In the genomic region with DNA sequence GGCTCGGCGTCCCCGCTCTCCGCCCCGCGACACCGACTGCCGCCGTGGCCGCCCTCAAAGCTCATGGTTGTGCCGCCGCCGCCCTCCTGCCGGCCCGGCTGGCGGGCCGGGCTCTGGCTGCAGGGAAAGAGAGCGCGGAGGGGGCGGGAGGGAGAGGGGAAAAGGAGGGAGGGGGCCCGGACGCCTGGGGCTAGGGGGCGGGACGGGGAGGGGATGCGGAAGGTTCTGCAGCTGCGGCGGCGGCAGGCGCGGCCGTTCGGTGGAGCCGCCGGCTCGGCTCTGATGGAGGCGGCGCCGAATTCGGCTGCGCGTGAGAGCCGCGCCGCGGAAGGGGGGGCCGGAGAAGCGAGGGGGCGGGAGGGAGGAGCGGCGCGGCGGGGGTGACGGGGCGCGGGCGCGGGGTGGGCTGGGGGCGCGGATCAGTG, we compare ENCODE assay signal across 13 cellular contexts. TPM values are rescaled to one million over a fixed set of nuclear protein-coding genes. Genes with fewer than 3 reads are reported as not detected.
A peak's percentile ranks its signal among the peaks of the same experiment; 100 is the strongest.
DNase-seq lines count a peak whose midpoint lies in the region; ATAC-seq and TF ChIP-seq lines count a peak whose summit lies in the region.
"Had no signal": no experiment of that assay in that cellular context is flagged by ENCODE, and none has a peak within 500 bp of the region (broad histone marks: within the 10 kb centered on the region; RNA-seq: fewer than 3 reads in every experiment).

A gene with protein sequence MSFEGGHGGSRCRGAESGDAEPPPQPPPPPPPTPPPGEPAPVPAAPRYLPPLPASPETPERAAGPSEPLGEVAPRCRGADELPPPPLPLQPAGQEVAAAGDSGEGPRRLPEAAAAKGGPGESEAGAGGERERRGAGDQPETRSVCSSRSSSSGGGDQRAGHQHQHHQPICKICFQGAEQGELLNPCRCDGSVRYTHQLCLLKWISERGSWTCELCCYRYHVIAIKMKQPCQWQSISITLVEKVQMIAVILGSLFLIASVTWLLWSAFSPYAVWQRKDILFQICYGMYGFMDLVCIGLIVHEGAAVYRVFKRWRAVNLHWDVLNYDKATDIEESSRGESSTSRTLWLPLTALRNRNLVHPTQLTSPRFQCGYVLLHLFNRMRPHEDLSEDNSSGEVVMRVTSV (minus strand): TSS at position 281 of the 425 bp plus-strand sequence. CDS start 216 bp downstream, at position 65.

- no peak for DNase-seq in T-helper 1 cell
- peak; percentile 20 for DNase-seq in NCI-H524 treated with DMSO at 0.1 percent for 48 hours (lab: John Stamatoyannopoulos, UW)
- no peak for DNase-seq in left ventricle myocardium inferior
- no peak for DNase-seq in retinal pigment epithelial cell (ENCODE audit: low read depth)
- DNase-seq in NCI-H446 treated with DMSO at 0.1 percent for 48 hours (lab: John Stamatoyannopoulos, UW) = no peak
- DNase-seq: effector memory CD8-positive, alpha-beta T cell had no signal

- H3K4me3 ChIP-seq in left ventricle myocardium inferior (peak within 1 kb of the TSS; percentile 67), retinal pigment epithelial cell (ENCODE audit: low read length) (peak within 1 kb of the TSS; percentile 30)

- no peak within 1 kb of the TSS for H3K27ac ChIP-seq in left ventricle myocardium inferior (replicated peaks)
- H3K27ac ChIP-seq: RWPE1 had no signal

- H3K4me1 Mint-ChIP-seq in T-helper 1 cell treated with Interleukin-12 subunit alpha and Interleukin-12 subunit beta and Interleukin-4 antibody, amounts not matched to agents 30 μg/mL and 1 μg/mL, for 36 hours (ENCODE audit: low read depth) = peaks cover 4% of the 10 kb centered on the region

- intact Hi-C loops in left ventricle myocardium inferior (cut with micrococcal nuclease) = no loop called here

- H3K27me3 Mint-ChIP-seq in T-helper 1 cell treated with Interleukin-12 subunit alpha and Interleukin-12 subunit beta and Interleukin-4 antibody, amounts not matched to agents 30 μg/mL and 1 μg/mL, for 36 hours (ENCODE audit: low read depth) = peaks cover 32% of the 10 kb centered on the region

- H3K36me3 Mint-ChIP-seq in T-helper 1 cell treated with Interleukin-12 subunit alpha and Interleukin-12 subunit beta and Interleukin-4 antibody, amounts not matched to agents 30 μg/mL and 1 μg/mL, for 36 hours (ENCODE audit: low read depth) = peaks cover 3% of the 10 kb centered on the region

- no peak within 1 kb of the TSS for H3K4me3 Mint-ChIP-seq in T-helper 1 cell treated with Interleukin-12 subunit alpha and Interleukin-12 subunit beta and Interleukin-4 antibody, amounts not matched to agents 30 μg/mL and 1 μg/mL, for 36 hours
- H3K4me3 Mint-ChIP-seq: effector memory CD8-positive, alpha-beta T cell had no signal

- no peak for TF ChIP-seq CTCF in left ventricle myocardium inferior (IDR thresholded peaks at IDR 0.05; ENCODE audit: borderline replicate concordance)
- no peak for TF ChIP-seq CTCF in retinal pigment epithelial cell (conservative IDR thresholded peaks at IDR 0.05; ENCODE audit: low read depth, low read length)

- H3K27me3 ChIP-seq in left ventricle myocardium inferior (ENCODE audit: low read depth) = peaks cover 68% of the 10 kb centered on the region

- ATAC-seq in HG02759 (IDR thresholded peaks at IDR 0.05; ENCODE audit: unreplicated experiment) (no peak), GM21423 (IDR thresholded peaks at IDR 0.05; ENCODE audit: unreplicated experiment) (no peak)
- ATAC-seq: effector memory CD8-positive, alpha-beta T cell had no signal

- H3K9me3 ChIP-seq in left ventricle myocardium inferior (replicated peaks) = no peaks in the 10 kb centered on the region

- peak within 1 kb of the TSS; percentile 19 for H3K27ac Mint-ChIP-seq in T-helper 1 cell treated with Interleukin-12 subunit alpha and Interleukin-12 subunit beta and Interleukin-4 antibody, amounts not matched to agents 30 μg/mL and 1 μg/mL, for 36 hours
- H3K27ac Mint-ChIP-seq: effector memory CD8-positive, alpha-beta T cell had no signal

- H3K4me1 ChIP-seq in left ventricle myocardium inferior = peaks cover 16% of the 10 kb centered on the region

- no peaks in the 10 kb centered on the region for H3K36me3 ChIP-seq in left ventricle myocardium inferior

- H3K9me3 Mint-ChIP-seq in T-helper 1 cell treated with Interleukin-12 subunit alpha and Interleukin-12 subunit beta and Interleukin-4 antibody, amounts not matched to agents 30 μg/mL and 1 μg/mL, for 36 hours = peaks cover 8% of the 10 kb centered on the region

RNA-seq across cellular contexts. Expression of the gene that starts here (rescaled TPM):
- total RNA-seq in left ventricle myocardium inferior = 6.7 TPM
- total RNA-seq: activated CD8-positive, alpha-beta memory T cell treated with anti-CD3 and anti-CD28 coated beads for 36 hours; HT-29; lung microvascular endothelial cell had no signal
